Comparison of ENCODE assay signal across 8 cellular contexts in the genomic region with DNA sequence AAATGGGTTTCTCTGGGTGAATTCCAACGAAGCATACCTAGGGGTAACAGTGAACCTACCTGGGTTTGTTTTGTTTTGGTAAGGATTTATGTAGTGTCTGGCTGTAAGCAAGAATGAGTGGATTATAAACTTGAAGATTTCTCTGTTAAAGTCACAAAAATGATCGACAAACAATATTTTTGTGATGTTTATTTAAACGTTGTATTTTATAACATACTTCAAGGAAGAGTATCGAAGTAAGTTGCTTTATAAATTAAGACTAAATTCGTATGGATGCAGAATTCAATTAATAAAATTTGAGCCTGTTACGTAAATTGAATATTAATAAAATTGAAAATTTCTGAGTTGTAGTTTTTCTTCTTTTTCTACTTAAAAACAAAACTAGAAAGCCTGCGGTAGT. TPM values are rescaled to one million over a fixed set of nuclear protein-coding genes. Genes with fewer than 3 reads are reported as not detected.
DNase-seq lines count a peak whose midpoint lies in the region; ATAC-seq, FAIRE-seq and TF ChIP-seq lines count a peak whose summit lies in the region.

No MANE protein-coding gene starts in this region.

- no peak for TF ChIP-seq CTCF in DND-41 (IDR thresholded peaks at IDR 0.05; ENCODE audit: borderline replicate concordance, extremely low read depth, low read length, poor library complexity, severe bottlenecking)
- no peak for TF ChIP-seq CTCF in epithelial cell of proximal tubule (conservative IDR thresholded peaks at IDR 0.05; ENCODE audit: low read depth, low read length)
- TF ChIP-seq CTCF in pancreas (IDR thresholded peaks at IDR 0.05), result no peak

- H3K4me2 ChIP-seq in DND-41 (ENCODE audit: insufficient read depth, low read length), result peak overlapping the region; percentile 99; the same call in 1 of the 2 replicates

- H3K4me1 ChIP-seq in DND-41 (ENCODE audit: insufficient read depth, low read length), result peaks cover 23% of the 10 kb centered on the region
- H3K4me1 ChIP-seq in pancreas, result no peaks in the 10 kb centered on the region

- H4K20me1 ChIP-seq in DND-41 (ENCODE audit: insufficient read depth, low read length), result peaks cover 3% of the 10 kb centered on the region; the same call in 1 of the 2 replicates

- H3K79me2 ChIP-seq in DND-41 (ENCODE audit: insufficient read depth, low read length), result no peaks in the 10 kb centered on the region

- no peaks in the 10 kb centered on the region for H3K36me3 ChIP-seq in DND-41 (ENCODE audit: insufficient read depth, low read length)
- no peaks in the 10 kb centered on the region for H3K36me3 ChIP-seq in pancreas

- 31 to 33% methylated on average over 7 of the region's 7 CpGs for WGBS in pancreas, 2 donors

- H3K27me3 ChIP-seq in DND-41 (ENCODE audit: insufficient read depth, low read length, poor library complexity), result peaks cover 4% of the 10 kb centered on the region
- no peaks in the 10 kb centered on the region for H3K27me3 ChIP-seq in pancreas

- intact Hi-C loops in pancreas (cut with DNase I), result no loop called here

- peak; percentile 4 for FAIRE-seq in RCC 7860 (lab: Jason Lieb, UNC)
- FAIRE-seq in pancreas (lab: Jason Lieb, UNC), result no peak

- H3K27ac ChIP-seq in DND-41 (ENCODE audit: low read length), result no peak overlapping the region
- peak overlapping the region; percentile 35 to 78 (median 64) for H3K27ac ChIP-seq in pancreas

- H3K4me3 ChIP-seq in DND-41 (ENCODE audit: low read depth in 1 of 2, low read length in 2 of 2) (peak overlapping the region in 1 of 2 experiments; percentile 71; a peak in 2 of 4 replicates), epithelial cell of proximal tubule (ENCODE audit: low read depth, low read length) (peak overlapping the region; percentile 77), pancreas (peak overlapping the region; percentile 71 to 96 (median 84))

- H2AFZ ChIP-seq in DND-41 (ENCODE audit: low read depth, low read length), result peak overlapping the region; percentile 76

- ATAC-seq in DND-41 (ENCODE audit: insufficient read depth, low read depth), result no peak
- ATAC-seq in pancreas, result no peak
- no peak for ATAC-seq in HG02870 (IDR thresholded peaks at IDR 0.05; ENCODE audit: unreplicated experiment)
- no peak for ATAC-seq in GM18870 (IDR thresholded peaks at IDR 0.05; ENCODE audit: unreplicated experiment)

- no peaks in the 10 kb centered on the region for H3K9me3 ChIP-seq in DND-41 (ENCODE audit: insufficient read depth, low read length, severe bottlenecking)
- H3K9me3 ChIP-seq in pancreas, result no peaks in the 10 kb centered on the region

- DNase-seq in DND-41, result no peak
- no peak for DNase-seq in RCC 7860 (ENCODE audit: low spot score)
- DNase-seq in epithelial cell of proximal tubule (ENCODE audit: low read depth), result no peak
- no peak for DNase-seq in pancreas
- no peak for DNase-seq in activated CD4-positive, CD25-positive, alpha-beta regulatory T cell treated with anti-CD3 and anti-CD28 coated beads, Interleukin-2, amount 50 U/mL, for 72 hours
- DNase-seq in T1000 (lab: John Stamatoyannopoulos, UW), result no peak

- H3K9ac ChIP-seq in DND-41 (ENCODE audit: low read depth, low read length), result peak overlapping the region; percentile 61; the same call in 1 of the 2 replicates

RNA-seq across cellular contexts. Expression of a gene that starts 1.0 kb away (rescaled TPM):
- total RNA-seq in epithelial cell of proximal tubule (2.2 and 3.5 TPM in 2 replicates), pancreas (1 to 10 TPM; 4.1 to 8.1 (median 6.0) TPM)
- polyA plus RNA-seq in pancreas, result 1 to 10 TPM; 2.4 to 3.8 TPM
